Comparison of ENCODE assay signal across 1 cellular context in genomic region chr14:72907327-72907826, GRCh38.
TF ChIP-seq lines count a peak whose summit lies in the region.

No MANE protein-coding gene starts in this region.

TF ChIP-seq in endothelial cell of umbilical vein, 7 proteins besides CTCF, POLR2A, EP300 and RAD21 (continued from another document):
- TF ChIP-seq FOS (IDR thresholded peaks at IDR 0.05; ENCODE audit: borderline replicate concordance, insufficient read depth, low read length) (no peak), MYC (IDR thresholded peaks at IDR 0.05; ENCODE audit: low read depth, low read length) (no peak), POLR2AphosphoS5 (IDR thresholded peaks at IDR 0.05; ENCODE audit: insufficient read depth, low read depth, low read length) (no peak), EZH2 (IDR thresholded peaks at IDR 0.05; ENCODE audit: borderline replicate concordance, low read depth, low read length, severe bottlenecking) (no peak), GATA2 (IDR thresholded peaks at IDR 0.05; ENCODE audit: insufficient read depth, insufficient read length, low read depth, low read length) (no peak)
